ENCODE assay signal across 16 cellular contexts in the genomic region with DNA sequence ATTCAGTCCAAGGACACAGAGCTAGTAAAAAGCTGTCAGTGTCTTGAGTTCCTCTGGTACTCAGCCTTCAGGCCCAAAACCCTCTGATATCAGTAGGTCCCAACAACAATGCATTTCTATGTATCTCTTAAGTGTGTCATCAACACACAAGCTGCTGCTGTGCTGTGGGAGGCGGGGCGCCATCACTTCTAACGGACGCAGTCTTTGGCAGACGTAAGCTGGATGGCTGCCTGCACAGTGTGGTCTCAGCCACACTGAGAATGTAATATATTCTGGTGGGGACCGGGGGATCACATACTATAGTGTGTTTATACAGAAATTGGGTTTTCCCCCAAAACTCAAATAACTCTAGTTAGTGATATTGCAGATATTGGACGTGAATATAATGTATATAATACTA.
"Had no signal": no experiment of that assay in that cellular context is flagged by ENCODE, and none has a peak within 500 bp of the region (broad histone marks: within the 10 kb centered on the region; RNA-seq: fewer than 3 reads in every experiment).

No MANE protein-coding gene starts in this region.

- ATAC-seq: naive thymus-derived CD4-positive, alpha-beta T cell; psoas muscle; stimulated activated effector memory CD8-positive, alpha-beta T cell treated with anti-CD3 and anti-CD28 coated beads, Interleukin-12 subunit alpha, Interleukin-12 subunit beta, amount 100 ng/mL, for 72 hours had no signal

- H3K4me3 ChIP-seq: coronary artery, psoas muscle, tibial artery, upper lobe of left lung, uterus had no signal

- H3K27ac ChIP-seq: coronary artery, neutrophil, psoas muscle, tibial artery, upper lobe of left lung, uterus had no signal

- H3K27me3 ChIP-seq: neutrophil, tibial artery, upper lobe of left lung, uterus had no signal

- H3K4me1 ChIP-seq: psoas muscle, tibial artery, upper lobe of left lung, uterus had no signal

- DNase-seq: effector CD4-positive, alpha-beta T cell; immature natural killer cell; mammary epithelial cell; nephron progenitor cell; psoas muscle; retina; small intestine; stimulated activated CD4-positive, alpha-beta T cell treated with anti-CD3 and anti-CD28 coated beads, Interleukin-2, amount 100 ng/mL, for 48 hours; stimulated activated CD8-positive, alpha-beta memory T cell treated with anti-CD3 and anti-CD28 coated beads, Interleukin-4, amount 100 ng/mL, for 48 hours; tibial artery; uterus had no signal

- H3K9me3 ChIP-seq: neutrophil, uterus had no signal

- H3K36me3 ChIP-seq: neutrophil, tibial artery, upper lobe of left lung, uterus had no signal
